ENCODE assay signal across 8 cellular contexts in genomic region chr1:227316456-227316855, GRCh38. TPM values are rescaled to one million over a fixed set of nuclear protein-coding genes. Genes with fewer than 3 reads are reported as not detected.
A peak's percentile ranks its signal among the peaks of the same experiment; 100 is the strongest.
DNase-seq lines count a peak whose midpoint lies in the region; ATAC-seq and TF ChIP-seq lines count a peak whose summit lies in the region.

No MANE protein-coding gene starts in this region.

- no peaks in the 10 kb centered on the region for H3K27me3 ChIP-seq in brain microvascular endothelial cell (replicated peaks)

- no peak for ATAC-seq in GM21529 (IDR thresholded peaks at IDR 0.05; ENCODE audit: unreplicated experiment)
- ATAC-seq in HG02588 (IDR thresholded peaks at IDR 0.05; ENCODE audit: unreplicated experiment) = no peak
- ATAC-seq in HG03175 (IDR thresholded peaks at IDR 0.05; ENCODE audit: unreplicated experiment) = no peak

- peaks cover 18% of the 10 kb centered on the region for H3K4me1 Mint-ChIP-seq in activated naive CD4-positive, alpha-beta T cell treated with anti-CD3 and anti-CD28 coated beads, Interleukin-2, amount 10 ng/mL, durations not matched to agents 7 days and 5 days
- H3K4me1 Mint-ChIP-seq in mesothelial cell of epicardium = peaks cover 37% of the 10 kb centered on the region

- H3K27ac Mint-ChIP-seq in activated naive CD4-positive, alpha-beta T cell treated with anti-CD3 and anti-CD28 coated beads, Interleukin-2, amount 10 ng/mL, durations not matched to agents 7 days and 5 days = no peak overlapping the region
- H3K27ac Mint-ChIP-seq in mesothelial cell of epicardium = peak overlapping the region; percentile 62

- H3K9me3 Mint-ChIP-seq in activated naive CD4-positive, alpha-beta T cell treated with anti-CD3 and anti-CD28 coated beads, Interleukin-2, amount 10 ng/mL, durations not matched to agents 7 days and 5 days = no peaks in the 10 kb centered on the region
- no peaks in the 10 kb centered on the region for H3K9me3 Mint-ChIP-seq in mesothelial cell of epicardium

- H3K36me3 ChIP-seq in brain microvascular endothelial cell (replicated peaks) (no peaks in the 10 kb centered on the region), urinary bladder (ENCODE audit: insufficient read depth) (no peaks in the 10 kb centered on the region)

- peak overlapping the region; percentile 10 for H3K4me3 Mint-ChIP-seq in activated naive CD4-positive, alpha-beta T cell treated with anti-CD3 and anti-CD28 coated beads, Interleukin-2, amount 10 ng/mL, durations not matched to agents 7 days and 5 days
- peak overlapping the region; percentile 84 for H3K4me3 Mint-ChIP-seq in mesothelial cell of epicardium

- H3K4me1 ChIP-seq in urinary bladder (ENCODE audit: insufficient read depth) = peaks cover 2% of the 10 kb centered on the region

- H3K36me3 Mint-ChIP-seq in activated naive CD4-positive, alpha-beta T cell treated with anti-CD3 and anti-CD28 coated beads, Interleukin-2, amount 10 ng/mL, durations not matched to agents 7 days and 5 days = no peaks in the 10 kb centered on the region
- H3K36me3 Mint-ChIP-seq in mesothelial cell of epicardium = no peaks in the 10 kb centered on the region

- CTCF ChIA-PET in activated naive CD4-positive, alpha-beta T cell treated with anti-CD3 and anti-CD28 coated beads, Interleukin-2, amount 10 ng/mL, durations not matched to agents 7 days and 5 days (lab: Charles Lee) = no interaction called here

- TF ChIP-seq CTCF in brain microvascular endothelial cell (IDR thresholded peaks at IDR 0.05; ENCODE audit: low read depth, low read length, missing control alignments) = no peak
- no peak for TF ChIP-seq CTCF in mesothelial cell of epicardium (IDR thresholded peaks at IDR 0.05; ENCODE audit: unreplicated experiment)

- no peak for DNase-seq in activated naive CD4-positive, alpha-beta T cell treated with anti-CD3 and anti-CD28 coated beads, Interleukin-2, amount 10 ng/mL, durations not matched to agents 7 days and 5 days
- DNase-seq in activated naive CD4-positive, alpha-beta T cell treated with anti-CD3 and anti-CD28 coated beads, Interleukin-2, amount 50 U/mL, for 16 hours = no peak
- DNase-seq in brain microvascular endothelial cell = no peak
- DNase-seq in mesothelial cell of epicardium (ENCODE audit: low spot score in 2 of 2, unreplicated experiment in 2 of 2) = no peak

- H3K27me3 Mint-ChIP-seq in activated naive CD4-positive, alpha-beta T cell treated with anti-CD3 and anti-CD28 coated beads, Interleukin-2, amount 10 ng/mL, durations not matched to agents 7 days and 5 days = peaks cover 61% of the 10 kb centered on the region
- peaks cover 8% of the 10 kb centered on the region for H3K27me3 Mint-ChIP-seq in mesothelial cell of epicardium (ENCODE audit: low read depth)

- H3K27ac ChIP-seq in brain microvascular endothelial cell (peak overlapping the region; percentile 20), urinary bladder (ENCODE audit: low read depth) (no peak overlapping the region)

- in situ Hi-C loops in brain microvascular endothelial cell (cut with HindIII; ENCODE audit: low pct_ligation_motif_present, low sequenced_read_pairs) = no loop called here

- H3K4me3 ChIP-seq in brain microvascular endothelial cell (ENCODE audit: low read depth, low read length) (peak overlapping the region; percentile 75), urinary bladder (ENCODE audit: low read depth, low read length) (peak overlapping the region; percentile 91)

RNA-seq across cellular contexts. Expression of gene CDC42BPA, which starts 1.8 kb away (rescaled TPM):
- 36.8 to 44.4 TPM (median 43.2 TPM) in 3 replicates for total RNA-seq in mesothelial cell of epicardium
- total RNA-seq in urinary bladder = 194 TPM
- polyA plus RNA-seq in urinary bladder = 36.6 TPM
